Comparison of ENCODE assay signal across 24 cellular contexts in genomic region chr3:49501842-49502241, GRCh38. TPM values are rescaled to one million over a fixed set of nuclear protein-coding genes. Genes with fewer than 3 reads are reported as not detected.
A peak's percentile ranks its signal among the peaks of the same experiment; 100 is the strongest.
DNase-seq lines count a peak whose midpoint lies in the region; ATAC-seq, FAIRE-seq and TF ChIP-seq lines count a peak whose summit lies in the region.
"Had no signal": no experiment of that assay in that cellular context is flagged by ENCODE, and none has a peak within 500 bp of the region (broad histone marks: within the 10 kb centered on the region; RNA-seq: fewer than 3 reads in every experiment).

No MANE protein-coding gene starts in this region.

- CTCF ChIA-PET in K562 (lab: Yijun Ruan, JAX; ENCODE audit: low intra/inter-chr PET ratio) = no interaction called here

- H3K27me3 ChIP-seq in K562 (ENCODE audit: control insufficient read depth in 2 of 2, insufficient read depth in 2 of 2, low read length in 2 of 2) (no peaks in the 10 kb centered on the region), lower lobe of right lung (ENCODE audit: low read depth) (no peaks in the 10 kb centered on the region), testis (no peaks in the 10 kb centered on the region)

- FAIRE-seq in K562 (lab: Jason Lieb, UNC) = no peak
- FAIRE-seq: D721Med, G401.6, GM12878 had no signal

- TF ChIP-seq CTCF in HFFc6 (IDR thresholded peaks at IDR 0.05) (no peak), K562 (IDR thresholded peaks at IDR 0.05 in 2 of 3, conservative IDR thresholded peaks at IDR 0.05 in 1 of 3; ENCODE audit: insufficient read depth in 2 of 3, low read depth in 1 of 3, low read length in 3 of 3) (no peak), lower lobe of right lung (IDR thresholded peaks at IDR 0.05) (no peak), testis (IDR thresholded peaks at IDR 0.05) (no peak)

- no peak overlapping the region; the same call in 1 of the 2 replicates for H3K4me3 Mint-ChIP-seq in HFFc6
- H3K4me3 Mint-ChIP-seq: endodermal cell; IgD-negative memory B cell; stimulated activated naive CD8-positive, alpha-beta T cell treated with anti-CD3 and anti-CD28 coated beads, Interleukin-15, amount 100 ng/mL, for 72 hours; T-helper 1 cell treated with Interleukin-12 subunit alpha and Interleukin-12 subunit beta and Interleukin-4 antibody, amounts not matched to agents 30 μg/mL and 1 μg/mL, for 36 hours; WTC11 had no signal

- H3K36me3 ChIP-seq in K562 (ENCODE audit: control insufficient read depth, insufficient read depth, low read length) (0 out of 3 replicates have a peak, but pooled peaks cover 6% of the 10 kb centered on the region), lower lobe of right lung (peaks cover 5% of the 10 kb centered on the region), testis (ENCODE audit: low read depth, missing control alignments) (no peaks in the 10 kb centered on the region)
- H3K36me3 ChIP-seq: prostate gland had no signal

- intact Hi-C loops in K562 (cut with micrococcal nuclease) (no loop called here), lower lobe of right lung (cut with DNase I) (no loop called here), testis (cut with DNase I; ENCODE audit: low total_unique reads) (no loop called here)

- H3K9me3 ChIP-seq in K562 (replicated peaks; ENCODE audit: control insufficient read depth, insufficient read depth, low read depth, low read length) (no peaks in the 10 kb centered on the region), lower lobe of right lung (no peaks in the 10 kb centered on the region), testis (no peaks in the 10 kb centered on the region)
- H3K9me3 ChIP-seq: prostate gland had no signal

- H3K4me1 Mint-ChIP-seq in HFFc6 (ENCODE audit: low read depth) = peaks cover 44% of the 10 kb centered on the region
- H3K4me1 Mint-ChIP-seq: endodermal cell, WTC11 had no signal

- in situ Hi-C loops in K562 (cut with MboI) = no loop called here

- WGBS in K562 (ENCODE audit: insufficient coverage, low coverage, missing lambda C conversion rate) = 88% methylated on average over 2 of the region's 2 CpGs
- 93 to 97% methylated on average over 2 of the region's 2 CpGs for WGBS in testis, 2 donors

- H3K4me1 ChIP-seq in K562 (replicated peaks in 1 of 2; ENCODE audit: control insufficient read depth in 2 of 2, insufficient read depth in 2 of 2, low read length in 2 of 2) (peaks cover 9 to 19% of the 10 kb centered on the region in 2 experiments), lower lobe of right lung (peaks cover 27% of the 10 kb centered on the region), testis (peaks cover 12% of the 10 kb centered on the region)

- no peak overlapping the region for H3K9ac ChIP-seq in K562 (ENCODE audit: insufficient read depth in 1 of 2, low read depth in 2 of 2, low read length in 2 of 2)

- no peaks in the 10 kb centered on the region for H3K9me3 Mint-ChIP-seq in HFFc6
- H3K9me3 Mint-ChIP-seq: endodermal cell; IgD-negative memory B cell; naive B cell; stimulated activated naive CD8-positive, alpha-beta T cell treated with anti-CD3 and anti-CD28 coated beads, Interleukin-15, amount 100 ng/mL, for 72 hours; T-helper 1 cell treated with Interleukin-12 subunit alpha and Interleukin-12 subunit beta and Interleukin-4 antibody, amounts not matched to agents 30 μg/mL and 1 μg/mL, for 36 hours had no signal

- ATAC-seq in K562 (no peak), lower lobe of right lung (no peak), GM21619 (IDR thresholded peaks at IDR 0.05; ENCODE audit: unreplicated experiment) (no peak)
- ATAC-seq: GM12878; stimulated activated naive CD8-positive, alpha-beta T cell treated with anti-CD3 and anti-CD28 coated beads, Interleukin-15, amount 100 ng/mL, for 72 hours; WTC11 had no signal

- no peak overlapping the region for H3K4me2 ChIP-seq in K562 (ENCODE audit: insufficient read depth, low read length)

- H3K4me3 ChIP-seq in K562 (no peak overlapping the region), lower lobe of right lung (no peak overlapping the region), testis (no peak overlapping the region)
- H3K4me3 ChIP-seq: GM12878, prostate gland had no signal

- no peaks in the 10 kb centered on the region for H4K20me1 ChIP-seq in K562 (replicated peaks; ENCODE audit: control insufficient read depth, insufficient read depth, low read length)

- no peak overlapping the region for H2AFZ ChIP-seq in K562 (ENCODE audit: low read depth, low read length)

- no TSS peak for BruUV-seq in K562 (replicated peaks; lab: Mats Ljungman, UMichigan)

- TF ChIP-seq POLR2A in K562 (conservative IDR thresholded peaks at IDR 0.05) (no peak), testis (IDR thresholded peaks at IDR 0.05) (no peak)

- H3K36me3 Mint-ChIP-seq in HFFc6 (ENCODE audit: low read depth) = peaks cover 12% of the 10 kb centered on the region

- no peak for TF ChIP-seq EP300 in K562 (IDR thresholded peaks at IDR 0.05; ENCODE audit: low read length)

- H3K27ac ChIP-seq in K562 (ENCODE audit: extremely low read depth, low read depth, low read length) = no peak overlapping the region; the same call in 2 of the 3 replicates
- peak overlapping the region; percentile 1 for H3K27ac ChIP-seq in lower lobe of right lung
- H3K27ac ChIP-seq in testis = peak overlapping the region; percentile 50 to 60
- H3K27ac ChIP-seq: prostate gland had no signal

- peaks cover 54% of the 10 kb centered on the region for H3K79me2 ChIP-seq in K562 (ENCODE audit: control insufficient read depth, insufficient read depth, low read length)

- peaks cover 3% of the 10 kb centered on the region for H3K27me3 Mint-ChIP-seq in HFFc6 (ENCODE audit: insufficient read depth)
- H3K27me3 Mint-ChIP-seq: IgD-negative memory B cell; naive B cell; stimulated activated naive CD8-positive, alpha-beta T cell treated with anti-CD3 and anti-CD28 coated beads, Interleukin-15, amount 100 ng/mL, for 72 hours had no signal

- no peak for TF ChIP-seq RAD21 in K562 (CRISPR knock-in tag; conservative IDR thresholded peaks at IDR 0.05 in 1 of 2, IDR thresholded peaks at IDR 0.05 in 1 of 2)

- no peaks in the 10 kb centered on the region for H3K9me1 ChIP-seq in K562 (ENCODE audit: control insufficient read depth, insufficient read depth, low read length)

- peak overlapping the region; percentile 97 for H3K27ac Mint-ChIP-seq in HFFc6
- H3K27ac Mint-ChIP-seq: endodermal cell; IgD-negative memory B cell; stimulated activated naive CD8-positive, alpha-beta T cell treated with anti-CD3 and anti-CD28 coated beads, Interleukin-15, amount 100 ng/mL, for 72 hours; T-helper 1 cell treated with Interleukin-12 subunit alpha and Interleukin-12 subunit beta and Interleukin-4 antibody, amounts not matched to agents 30 μg/mL and 1 μg/mL, for 36 hours had no signal

- POLR2A ChIA-PET in K562 (lab: Yijun Ruan, JAX) = interaction anchor here (2.5 kb wide), 1 partner anchor 11 kb away, joined by 13 read pairs; no protein-coding TSS in a partner anchor

- DNase-seq in HFFc6 = no peak
- DNase-seq in K562 (ENCODE audit: extremely low read depth in 1 of 4, low spot score in 3 of 4) = no peak
- DNase-seq in lower lobe of right lung = no peak
- DNase-seq in testis = no peak
- DNase-seq in NCI-H1105 treated with DMSO at 0.1 percent for 48 hours (lab: John Stamatoyannopoulos, UW) = no peak
- DNase-seq in NCI-H187 (lab: John Stamatoyannopoulos, UW) = no peak
- DNase-seq: activated CD8-positive, alpha-beta memory T cell treated with anti-CD3 and anti-CD28 coated beads for 24 hours; AML-193; cerebellar nuclear complex; endodermal cell; foreskin fibroblast; naive B cell; NCI-H1930; NCI-H510A treated with DMSO at 0.1 percent for 48 hours; SHP77 treated with DMSO at 0.1 percent for 48 hours; stimulated activated naive CD8-positive, alpha-beta T cell treated with anti-CD3 and anti-CD28 coated beads, Interleukin-15, amount 100 ng/mL, for 72 hours had no signal

RNA-seq across cellular contexts. Expression of gene DAG1, which starts 31.8 kb away (rescaled TPM):
- 100 to 1,000 TPM; 101 to 121 (median 106) TPM for total RNA-seq in HFFc6 (2021; fragmentation: NEBNext Ultra II Directional; extraction: Animal tissue kit (Norgen Biotek cat#: 25700))
- 26.7 and 35.3 TPM in 2 replicates for total RNA-seq in K562 (2011; cell fraction: chromatin; rRNA removed; ENCODE audit: low replicate concordance)
- total RNA-seq in K562 (2011; cell fraction: nucleolus; rRNA removed) = 23.9 and 25.5 TPM in 2 replicates
- total RNA-seq in K562 (2011; cell fraction: nucleoplasm; rRNA removed) = 30.5 and 35.5 TPM in 2 replicates
- 11.7 and 12.1 TPM in 2 replicates for total RNA-seq in K562 (2014; rRNA removed)
- 5.3 and 6.1 TPM in 2 replicates for total RNA-seq in K562 (2014; rRNA removed; fragmentation: Illumina TruSeq; extraction: Trizol)
- 8.2 and 9.2 TPM in 2 replicates for total RNA-seq in K562 (2015; rRNA removed; fragmentation: Illumina TruSeq; extraction: Trizol)
- 19.3 and 19.6 TPM in 2 replicates for total RNA-seq in K562 (2021)
- 6.7 and 8.5 TPM in 2 replicates for polyA plus RNA-seq in K562 (2011; rRNA removed)
- polyA plus RNA-seq in K562 (2011; cell fraction: cytosol; rRNA removed) = 6.4 and 8.5 TPM in 2 replicates
- polyA plus RNA-seq in K562 (2011; cell fraction: nucleus; rRNA removed) = 9.0 and 11.1 TPM in 2 replicates
- polyA plus RNA-seq in K562 (2012) = 8.6 and 9.6 TPM in 2 replicates
- 12.5 and 13.7 TPM in 2 replicates for polyA plus RNA-seq in K562 (2014; fragmentation: Illumina TruSeq; extraction: Trizol)
- under 1 TPM; 0.29 to 0.39 TPM for polyA plus RNA-seq in K562 (2014; fragmentation: Nextera tagmentation; extraction: Ambion mirVana)
- 8.4 and 9.5 TPM in 2 replicates for polyA plus RNA-seq in K562 (2014; rRNA removed)
- 8.8 and 9.0 TPM in 2 replicates for polyA minus RNA-seq in K562 (2011; rRNA and poly(A)+ RNA removed)
- 9.3 and 12.0 TPM in 2 replicates for polyA minus RNA-seq in K562 (2011; cell fraction: cytosol; rRNA and poly(A)+ RNA removed)
- 4.6 and 6.9 TPM in 2 replicates for polyA minus RNA-seq in K562 (2011; cell fraction: nucleus; rRNA and poly(A)+ RNA removed)
- 71.5 TPM for total RNA-seq in lower lobe of right lung
- total RNA-seq in testis = 100 to 1,000 TPM; 169 to 216 TPM
- 85.8 TPM for polyA plus RNA-seq in testis (ENCODE audit: insufficient read depth, low read depth, low replicate concordance)

RNA-seq across cellular contexts. Expression of gene BSN, which starts 52.4 kb away (rescaled TPM):
- total RNA-seq in HFFc6 (2021; fragmentation: NEBNext Ultra II Directional; extraction: Animal tissue kit (Norgen Biotek cat#: 25700)) = under 1 TPM; 0.02 to 0.14 (median 0.06) TPM
- total RNA-seq in K562 (2011; cell fraction: chromatin; rRNA removed; ENCODE audit: low replicate concordance) = 0.63 and 2.7 TPM in 2 replicates
- 1.1 and 1.3 TPM in 2 replicates for total RNA-seq in K562 (2011; cell fraction: nucleolus; rRNA removed)
- 0.99 and 1.2 TPM in 2 replicates for total RNA-seq in K562 (2011; cell fraction: nucleoplasm; rRNA removed)
- 0.57 and 0.64 TPM in 2 replicates for total RNA-seq in K562 (2014; rRNA removed)
- total RNA-seq in K562 (2014; rRNA removed; fragmentation: Illumina TruSeq; extraction: Trizol) = 0.13 and 0.29 TPM in 2 replicates
- total RNA-seq in K562 (2015; rRNA removed; fragmentation: Illumina TruSeq; extraction: Trizol) = 0.25 and 0.26 TPM in 2 replicates
- 1.2 and 1.5 TPM in 2 replicates for total RNA-seq in K562 (2021)
- 0.05 and 0.10 TPM in 2 replicates for polyA plus RNA-seq in K562 (2011; rRNA removed)
- polyA plus RNA-seq in K562 (2011; cell fraction: cytosol; rRNA removed) = 0.07 and 0.25 TPM in 2 replicates
- 0.29 and 0.95 TPM in 2 replicates for polyA plus RNA-seq in K562 (2011; cell fraction: nucleus; rRNA removed)
- 0.24 and 0.57 TPM in 2 replicates for polyA plus RNA-seq in K562 (2012)
- 0.39 and 0.62 TPM in 2 replicates for polyA plus RNA-seq in K562 (2014; fragmentation: Illumina TruSeq; extraction: Trizol)
- under 1 TPM; 0.03 to 0.06 TPM for polyA plus RNA-seq in K562 (2014; fragmentation: Nextera tagmentation; extraction: Ambion mirVana)
- polyA plus RNA-seq in K562 (2014; rRNA removed) = 0.54 and 0.58 TPM in 2 replicates
- polyA minus RNA-seq in K562 (2011; rRNA and poly(A)+ RNA removed) = 0.09 and 0.53 TPM in 2 replicates
- polyA minus RNA-seq in K562 (2011; cell fraction: cytosol; rRNA and poly(A)+ RNA removed) = 0.57 and 0.64 TPM in 2 replicates
- 0.33 and 0.40 TPM in 2 replicates for polyA minus RNA-seq in K562 (2011; cell fraction: nucleus; rRNA and poly(A)+ RNA removed)
- total RNA-seq in lower lobe of right lung = 0.35 TPM
- total RNA-seq in testis = 10 to 100 TPM; 18.9 to 25.3 TPM
- 9.9 TPM for polyA plus RNA-seq in testis (ENCODE audit: insufficient read depth, low read depth, low replicate concordance)

Comparison
In these comparisons a context has a peak if more than half of its experiments do, and no peak if none do; other contexts are left out.
1. RNA of gene BSN, which starts 52.4 kb away (total RNA-seq): 18.9 to 25.3 TPM in testis; 0.13 to 2.7 TPM in K562, 0.35 TPM in lower lobe of right lung (single experiment) and 0.02 to 0.14 TPM in HFFc6; every median in the first group is over 4 times any median in the second.